1 cellular context compared by ENCODE assay signal in the genomic region with DNA sequence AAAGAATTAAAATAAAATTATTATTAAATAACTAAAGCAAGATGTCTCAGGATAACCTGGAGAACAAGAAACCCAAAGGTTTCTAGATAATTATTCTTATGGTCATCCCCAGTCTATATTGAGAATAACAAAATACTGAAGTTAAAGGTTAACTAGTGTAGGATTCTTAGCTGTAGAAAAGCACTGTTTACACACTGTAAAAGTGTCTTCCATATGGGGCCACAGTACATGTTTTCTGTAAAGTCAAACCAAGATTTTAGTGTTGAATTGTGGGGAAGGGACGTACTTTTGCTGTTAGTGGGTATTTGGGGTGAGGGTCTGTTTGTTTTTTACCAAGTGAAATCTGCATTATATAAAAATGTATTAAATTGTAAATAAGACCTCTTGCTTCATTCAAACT.
TF ChIP-seq lines count a peak whose summit lies in the region.

No MANE protein-coding gene starts in this region.

TF ChIP-seq in HepG2, 621 proteins besides CTCF, POLR2A, EP300 and RAD21 (continued from another document):
- TF ChIP-seq HNRNPUL1 (IDR thresholded peaks at IDR 0.05; ENCODE audit: low read depth, low read length) (peak; percentile 96), SAP130 (CRISPR knock-in tag; IDR thresholded peaks at IDR 0.05; ENCODE audit: low read depth) (0 out of 2 replicates have a peak, but pooled peaks have one; percentile 29), TARDBP (CRISPR knock-in tag; IDR thresholded peaks at IDR 0.05) (0 out of 2 replicates have a peak, but pooled peaks have one; percentile 19), POGZ (CRISPR knock-in tag; IDR thresholded peaks at IDR 0.05) (peak; percentile 51; the same call in 1 of the 2 replicates), TBL1XR1 (IDR thresholded peaks at IDR 0.05; ENCODE audit: borderline replicate concordance, low read length, partially characterized antibody) (no peak), ZNF441 (CRISPR knock-in tag; IDR thresholded peaks at IDR 0.05; ENCODE audit: borderline replicate concordance) (no peak), ZNF644 (CRISPR knock-in tag; IDR thresholded peaks at IDR 0.05; ENCODE audit: low read depth) (peak; percentile 75), MIER3 (CRISPR knock-in tag; IDR thresholded peaks at IDR 0.05; ENCODE audit: borderline replicate concordance) (no peak), SOX13 (IDR thresholded peaks at IDR 0.05) (no peak), SOX13 (CRISPR knock-in tag; conservative IDR thresholded peaks at IDR 0.05 in 1 of 2, IDR thresholded peaks at IDR 0.05 in 1 of 2) (peak in 1 of 2 experiments; percentile 82; a peak in 1 of 4 replicates), GATAD2A (CRISPR knock-in tag; IDR thresholded peaks at IDR 0.05) (peak; percentile 67), KDM6A (CRISPR knock-in tag; IDR thresholded peaks at IDR 0.05; ENCODE audit: low read depth) (peak; percentile 55; the same call in 1 of the 2 replicates), HMG20A (CRISPR knock-in tag; IDR thresholded peaks at IDR 0.05; ENCODE audit: borderline replicate concordance) (peak; percentile 37; the same call in 1 of the 2 replicates), HNF4A (CRISPR knock-in tag; IDR thresholded peaks at IDR 0.05) (peak; percentile 41), ZNF652 (CRISPR knock-in tag; IDR thresholded peaks at IDR 0.05; ENCODE audit: borderline replicate concordance, low read depth) (peak; percentile 18; the same call in 1 of the 2 replicates), ZNF550 (CRISPR knock-in tag; IDR thresholded peaks at IDR 0.05; ENCODE audit: borderline replicate concordance) (no peak), SOX6 (IDR thresholded peaks at IDR 0.05) (no peak), SOX6 (CRISPR knock-in tag; IDR thresholded peaks at IDR 0.05) (peak; percentile 44; the same call in 1 of the 2 replicates), FOXA1 (IDR thresholded peaks at IDR 0.05) (no peak), FOXA1 (CRISPR knock-in tag; IDR thresholded peaks at IDR 0.05) (peak; percentile 65), FOXP1 (IDR thresholded peaks at IDR 0.05) (no peak), FOXP1 (CRISPR knock-in tag; IDR thresholded peaks at IDR 0.05) (peak; percentile 28; the same call in 1 of the 2 replicates), FOXA3 (CRISPR knock-in tag; IDR thresholded peaks at IDR 0.05) (peak; percentile 81), THAP11 (CRISPR knock-in tag; IDR thresholded peaks at IDR 0.05) (0 out of 2 replicates have a peak, but pooled peaks have one; percentile 14)
- TF ChIP-seq, protein P1, sequence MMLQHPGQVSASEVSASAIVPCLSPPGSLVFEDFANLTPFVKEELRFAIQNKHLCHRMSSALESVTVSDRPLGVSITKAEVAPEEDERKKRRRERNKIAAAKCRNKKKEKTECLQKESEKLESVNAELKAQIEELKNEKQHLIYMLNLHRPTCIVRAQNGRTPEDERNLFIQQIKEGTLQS (CRISPR knock-in tag; IDR thresholded peaks at IDR 0.05), result no peak
- TF ChIP-seq, protein P2, sequence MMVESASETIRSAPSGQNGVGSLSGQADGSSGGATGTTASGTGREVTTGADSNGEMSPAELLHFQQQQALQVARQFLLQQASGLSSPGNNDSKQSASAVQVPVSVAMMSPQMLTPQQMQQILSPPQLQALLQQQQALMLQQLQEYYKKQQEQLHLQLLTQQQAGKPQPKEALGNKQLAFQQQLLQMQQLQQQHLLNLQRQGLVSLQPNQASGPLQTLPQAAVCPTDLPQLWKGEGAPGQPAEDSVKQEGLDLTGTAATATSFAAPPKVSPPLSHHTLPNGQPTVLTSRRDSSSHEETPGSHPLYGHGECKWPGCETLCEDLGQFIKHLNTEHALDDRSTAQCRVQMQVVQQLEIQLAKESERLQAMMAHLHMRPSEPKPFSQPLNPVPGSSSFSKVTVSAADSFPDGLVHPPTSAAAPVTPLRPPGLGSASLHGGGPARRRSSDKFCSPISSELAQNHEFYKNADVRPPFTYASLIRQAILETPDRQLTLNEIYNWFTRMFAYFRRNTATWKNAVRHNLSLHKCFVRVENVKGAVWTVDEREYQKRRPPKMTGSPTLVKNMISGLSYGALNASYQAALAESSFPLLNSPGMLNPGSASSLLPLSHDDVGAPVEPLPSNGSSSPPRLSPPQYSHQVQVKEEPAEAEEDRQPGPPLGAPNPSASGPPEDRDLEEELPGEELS (CRISPR knock-in tag; IDR thresholded peaks at IDR 0.05), result 0 out of 2 replicates have a peak, but pooled peaks have one; percentile 27
- TF ChIP-seq, protein P3, sequence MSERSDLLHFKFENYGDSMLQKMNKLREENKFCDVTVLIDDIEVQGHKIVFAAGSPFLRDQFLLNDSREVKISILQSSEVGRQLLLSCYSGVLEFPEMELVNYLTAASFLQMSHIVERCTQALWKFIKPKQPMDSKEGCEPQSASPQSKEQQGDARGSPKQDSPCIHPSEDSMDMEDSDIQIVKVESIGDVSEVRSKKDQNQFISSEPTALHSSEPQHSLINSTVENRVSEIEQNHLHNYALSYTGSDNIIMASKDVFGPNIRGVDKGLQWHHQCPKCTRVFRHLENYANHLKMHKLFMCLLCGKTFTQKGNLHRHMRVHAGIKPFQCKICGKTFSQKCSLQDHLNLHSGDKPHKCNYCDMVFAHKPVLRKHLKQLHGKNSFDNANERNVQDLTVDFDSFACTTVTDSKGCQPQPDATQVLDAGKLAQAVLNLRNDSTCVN (CRISPR knock-in tag; IDR thresholded peaks at IDR 0.05; ENCODE audit: borderline replicate concordance), result no peak
- TF ChIP-seq, protein P4, sequence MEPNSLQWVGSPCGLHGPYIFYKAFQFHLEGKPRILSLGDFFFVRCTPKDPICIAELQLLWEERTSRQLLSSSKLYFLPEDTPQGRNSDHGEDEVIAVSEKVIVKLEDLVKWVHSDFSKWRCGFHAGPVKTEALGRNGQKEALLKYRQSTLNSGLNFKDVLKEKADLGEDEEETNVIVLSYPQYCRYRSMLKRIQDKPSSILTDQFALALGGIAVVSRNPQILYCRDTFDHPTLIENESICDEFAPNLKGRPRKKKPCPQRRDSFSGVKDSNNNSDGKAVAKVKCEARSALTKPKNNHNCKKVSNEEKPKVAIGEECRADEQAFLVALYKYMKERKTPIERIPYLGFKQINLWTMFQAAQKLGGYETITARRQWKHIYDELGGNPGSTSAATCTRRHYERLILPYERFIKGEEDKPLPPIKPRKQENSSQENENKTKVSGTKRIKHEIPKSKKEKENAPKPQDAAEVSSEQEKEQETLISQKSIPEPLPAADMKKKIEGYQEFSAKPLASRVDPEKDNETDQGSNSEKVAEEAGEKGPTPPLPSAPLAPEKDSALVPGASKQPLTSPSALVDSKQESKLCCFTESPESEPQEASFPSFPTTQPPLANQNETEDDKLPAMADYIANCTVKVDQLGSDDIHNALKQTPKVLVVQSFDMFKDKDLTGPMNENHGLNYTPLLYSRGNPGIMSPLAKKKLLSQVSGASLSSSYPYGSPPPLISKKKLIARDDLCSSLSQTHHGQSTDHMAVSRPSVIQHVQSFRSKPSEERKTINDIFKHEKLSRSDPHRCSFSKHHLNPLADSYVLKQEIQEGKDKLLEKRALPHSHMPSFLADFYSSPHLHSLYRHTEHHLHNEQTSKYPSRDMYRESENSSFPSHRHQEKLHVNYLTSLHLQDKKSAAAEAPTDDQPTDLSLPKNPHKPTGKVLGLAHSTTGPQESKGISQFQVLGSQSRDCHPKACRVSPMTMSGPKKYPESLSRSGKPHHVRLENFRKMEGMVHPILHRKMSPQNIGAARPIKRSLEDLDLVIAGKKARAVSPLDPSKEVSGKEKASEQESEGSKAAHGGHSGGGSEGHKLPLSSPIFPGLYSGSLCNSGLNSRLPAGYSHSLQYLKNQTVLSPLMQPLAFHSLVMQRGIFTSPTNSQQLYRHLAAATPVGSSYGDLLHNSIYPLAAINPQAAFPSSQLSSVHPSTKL (CRISPR knock-in tag; IDR thresholded peaks at IDR 0.05), result peak; percentile 67
- TF ChIP-seq, protein P5, sequence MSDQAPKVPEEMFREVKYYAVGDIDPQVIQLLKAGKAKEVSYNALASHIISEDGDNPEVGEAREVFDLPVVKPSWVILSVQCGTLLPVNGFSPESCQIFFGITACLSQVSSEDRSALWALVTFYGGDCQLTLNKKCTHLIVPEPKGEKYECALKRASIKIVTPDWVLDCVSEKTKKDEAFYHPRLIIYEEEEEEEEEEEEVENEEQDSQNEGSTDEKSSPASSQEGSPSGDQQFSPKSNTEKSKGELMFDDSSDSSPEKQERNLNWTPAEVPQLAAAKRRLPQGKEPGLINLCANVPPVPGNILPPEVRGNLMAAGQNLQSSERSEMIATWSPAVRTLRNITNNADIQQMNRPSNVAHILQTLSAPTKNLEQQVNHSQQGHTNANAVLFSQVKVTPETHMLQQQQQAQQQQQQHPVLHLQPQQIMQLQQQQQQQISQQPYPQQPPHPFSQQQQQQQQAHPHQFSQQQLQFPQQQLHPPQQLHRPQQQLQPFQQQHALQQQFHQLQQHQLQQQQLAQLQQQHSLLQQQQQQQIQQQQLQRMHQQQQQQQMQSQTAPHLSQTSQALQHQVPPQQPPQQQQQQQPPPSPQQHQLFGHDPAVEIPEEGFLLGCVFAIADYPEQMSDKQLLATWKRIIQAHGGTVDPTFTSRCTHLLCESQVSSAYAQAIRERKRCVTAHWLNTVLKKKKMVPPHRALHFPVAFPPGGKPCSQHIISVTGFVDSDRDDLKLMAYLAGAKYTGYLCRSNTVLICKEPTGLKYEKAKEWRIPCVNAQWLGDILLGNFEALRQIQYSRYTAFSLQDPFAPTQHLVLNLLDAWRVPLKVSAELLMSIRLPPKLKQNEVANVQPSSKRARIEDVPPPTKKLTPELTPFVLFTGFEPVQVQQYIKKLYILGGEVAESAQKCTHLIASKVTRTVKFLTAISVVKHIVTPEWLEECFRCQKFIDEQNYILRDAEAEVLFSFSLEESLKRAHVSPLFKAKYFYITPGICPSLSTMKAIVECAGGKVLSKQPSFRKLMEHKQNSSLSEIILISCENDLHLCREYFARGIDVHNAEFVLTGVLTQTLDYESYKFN (CRISPR knock-in tag; conservative IDR thresholded peaks at IDR 0.05), result peak; percentile 79
- TF ChIP-seq, protein P6, sequence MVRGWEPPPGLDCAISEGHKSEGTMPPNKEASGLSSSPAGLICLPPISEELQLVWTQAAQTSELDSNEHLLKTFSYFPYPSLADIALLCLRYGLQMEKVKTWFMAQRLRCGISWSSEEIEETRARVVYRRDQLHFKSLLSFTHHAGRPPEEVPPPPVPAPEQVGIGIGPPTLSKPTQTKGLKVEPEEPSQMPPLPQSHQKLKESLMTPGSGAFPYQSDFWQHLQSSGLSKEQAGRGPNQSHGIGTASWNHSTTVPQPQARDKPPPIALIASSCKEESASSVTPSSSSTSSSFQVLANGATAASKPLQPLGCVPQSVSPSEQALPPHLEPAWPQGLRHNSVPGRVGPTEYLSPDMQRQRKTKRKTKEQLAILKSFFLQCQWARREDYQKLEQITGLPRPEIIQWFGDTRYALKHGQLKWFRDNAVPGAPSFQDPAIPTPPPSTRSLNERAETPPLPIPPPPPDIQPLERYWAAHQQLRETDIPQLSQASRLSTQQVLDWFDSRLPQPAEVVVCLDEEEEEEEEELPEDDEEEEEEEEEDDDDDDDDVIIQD (CRISPR knock-in tag; IDR thresholded peaks at IDR 0.05; ENCODE audit: low read depth), result peak; percentile 92
- TF ChIP-seq, protein P7, sequence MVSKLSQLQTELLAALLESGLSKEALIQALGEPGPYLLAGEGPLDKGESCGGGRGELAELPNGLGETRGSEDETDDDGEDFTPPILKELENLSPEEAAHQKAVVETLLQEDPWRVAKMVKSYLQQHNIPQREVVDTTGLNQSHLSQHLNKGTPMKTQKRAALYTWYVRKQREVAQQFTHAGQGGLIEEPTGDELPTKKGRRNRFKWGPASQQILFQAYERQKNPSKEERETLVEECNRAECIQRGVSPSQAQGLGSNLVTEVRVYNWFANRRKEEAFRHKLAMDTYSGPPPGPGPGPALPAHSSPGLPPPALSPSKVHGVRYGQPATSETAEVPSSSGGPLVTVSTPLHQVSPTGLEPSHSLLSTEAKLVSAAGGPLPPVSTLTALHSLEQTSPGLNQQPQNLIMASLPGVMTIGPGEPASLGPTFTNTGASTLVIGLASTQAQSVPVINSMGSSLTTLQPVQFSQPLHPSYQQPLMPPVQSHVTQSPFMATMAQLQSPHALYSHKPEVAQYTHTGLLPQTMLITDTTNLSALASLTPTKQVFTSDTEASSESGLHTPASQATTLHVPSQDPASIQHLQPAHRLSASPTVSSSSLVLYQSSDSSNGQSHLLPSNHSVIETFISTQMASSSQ (IDR thresholded peaks at IDR 0.05; ENCODE audit: low read depth), result peak; percentile 84
- TF ChIP-seq, protein P7 (CRISPR knock-in tag; IDR thresholded peaks at IDR 0.05; ENCODE audit: borderline replicate concordance), result peak; percentile 75; the same call in 1 of the 2 replicates
- TF ChIP-seq, protein P8, sequence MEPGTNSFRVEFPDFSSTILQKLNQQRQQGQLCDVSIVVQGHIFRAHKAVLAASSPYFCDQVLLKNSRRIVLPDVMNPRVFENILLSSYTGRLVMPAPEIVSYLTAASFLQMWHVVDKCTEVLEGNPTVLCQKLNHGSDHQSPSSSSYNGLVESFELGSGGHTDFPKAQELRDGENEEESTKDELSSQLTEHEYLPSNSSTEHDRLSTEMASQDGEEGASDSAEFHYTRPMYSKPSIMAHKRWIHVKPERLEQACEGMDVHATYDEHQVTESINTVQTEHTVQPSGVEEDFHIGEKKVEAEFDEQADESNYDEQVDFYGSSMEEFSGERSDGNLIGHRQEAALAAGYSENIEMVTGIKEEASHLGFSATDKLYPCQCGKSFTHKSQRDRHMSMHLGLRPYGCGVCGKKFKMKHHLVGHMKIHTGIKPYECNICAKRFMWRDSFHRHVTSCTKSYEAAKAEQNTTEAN (CRISPR knock-in tag; conservative IDR thresholded peaks at IDR 0.05), result no peak
